In genomic region chr9:93452710-93453046, GRCh38 we compare ENCODE assay signal across 8 cellular contexts. TPM values are rescaled to one million over a fixed set of nuclear protein-coding genes. Genes with fewer than 3 reads are reported as not detected.
A peak's percentile ranks its signal among the peaks of the same experiment; 100 is the strongest.
DNase-seq lines count a peak whose midpoint lies in the region; ATAC-seq lines count a peak whose summit lies in the region.

No MANE protein-coding gene starts in this region.

- peak; percentile 47 for DNase-seq in Ammon's horn (ENCODE audit: low spot score)
- no peak for DNase-seq in right cardiac atrium
- DNase-seq in foreskin melanocyte: no peak

- H3K27me3 Mint-ChIP-seq in activated naive CD4-positive, alpha-beta T cell treated with anti-CD3 and anti-CD28 coated beads, Interleukin-2, amount 50 U/mL, for 24 hours: no peaks in the 10 kb centered on the region

- H3K4me3 ChIP-seq in HUES48 (ENCODE audit: low read depth, low read length): peak overlapping the region; percentile 86
- peak overlapping the region; percentile 86 for H3K4me3 ChIP-seq in right cardiac atrium (ENCODE audit: low read length)
- H3K4me3 ChIP-seq in skeletal muscle satellite cell (ENCODE audit: low read length): peak overlapping the region; percentile 99

- peaks cover 19% of the 10 kb centered on the region for H3K36me3 ChIP-seq in HUES48 (ENCODE audit: control insufficient read depth, insufficient read depth, low read length)
- peaks cover 21% of the 10 kb centered on the region for H3K36me3 ChIP-seq in skeletal muscle satellite cell (ENCODE audit: insufficient read depth, low read length)

- intact Hi-C loops in right cardiac atrium (cut with DNase I): loop anchor here (5.0 to 10.0 kb wide), 4 partner anchors 72 to 358 kb away; partner anchors contain the start of gene CARD19 (in 1 of the 4)

- H3K9me3 Mint-ChIP-seq in activated naive CD4-positive, alpha-beta T cell treated with anti-CD3 and anti-CD28 coated beads, Interleukin-2, amount 50 U/mL, for 24 hours: no peaks in the 10 kb centered on the region

- H3K4me1 ChIP-seq in HUES48 (ENCODE audit: control insufficient read depth, insufficient read depth, low read length) (peaks cover 17% of the 10 kb centered on the region), right cardiac atrium (ENCODE audit: control insufficient read depth, insufficient read depth, low read length) (no peaks in the 10 kb centered on the region), skeletal muscle satellite cell (ENCODE audit: control insufficient read depth, insufficient read depth, low read length) (peaks cover 29% of the 10 kb centered on the region)

- peak overlapping the region; percentile 76; the same call in 1 of the 2 replicates for H3K9ac ChIP-seq in HUES48 (ENCODE audit: low read depth, low read length)
- H3K9ac ChIP-seq in skeletal muscle satellite cell (ENCODE audit: low read depth, low read length): peak overlapping the region; percentile 94

- peak overlapping the region; percentile 92 for H3K4me3 Mint-ChIP-seq in activated naive CD4-positive, alpha-beta T cell treated with anti-CD3 and anti-CD28 coated beads, Interleukin-2, amount 50 U/mL, for 24 hours

- peaks cover 58% of the 10 kb centered on the region for H3K4me1 Mint-ChIP-seq in activated naive CD4-positive, alpha-beta T cell treated with anti-CD3 and anti-CD28 coated beads, Interleukin-2, amount 50 U/mL, for 24 hours

- H3K4me2 ChIP-seq in skeletal muscle satellite cell (ENCODE audit: low read length): peak overlapping the region; percentile 91

- under 1% methylated on average over 10 of the region's 10 CpGs for WGBS in right cardiac atrium

- peaks cover 9% of the 10 kb centered on the region for H3K36me3 Mint-ChIP-seq in activated naive CD4-positive, alpha-beta T cell treated with anti-CD3 and anti-CD28 coated beads, Interleukin-2, amount 50 U/mL, for 24 hours

- peak overlapping the region; percentile 87 for H3K27ac Mint-ChIP-seq in activated naive CD4-positive, alpha-beta T cell treated with anti-CD3 and anti-CD28 coated beads, Interleukin-2, amount 50 U/mL, for 24 hours

- H3K9me3 ChIP-seq in HUES48 (ENCODE audit: control insufficient read depth, insufficient read depth, low read length) (no peaks in the 10 kb centered on the region), right cardiac atrium (ENCODE audit: control insufficient read depth, low read length) (no peaks in the 10 kb centered on the region), skeletal muscle satellite cell (replicated peaks; ENCODE audit: low read length) (no peaks in the 10 kb centered on the region)

- H3K27ac ChIP-seq in HUES48 (ENCODE audit: low read depth, low read length) (peak overlapping the region; percentile 86), right cardiac atrium (ENCODE audit: low read length) (peak overlapping the region; percentile 97)

- ATAC-seq in right cardiac atrium: peak; percentile 14 to 48
- no peak for ATAC-seq in GM21528 (IDR thresholded peaks at IDR 0.05; ENCODE audit: low FRiP score, unreplicated experiment)
- ATAC-seq in HG02884 (IDR thresholded peaks at IDR 0.05; ENCODE audit: unreplicated experiment): no peak

- H3K27me3 ChIP-seq in HUES48 (ENCODE audit: control insufficient read depth, insufficient read depth, low read length) (no peaks in the 10 kb centered on the region), right cardiac atrium (ENCODE audit: control insufficient read depth, insufficient read depth) (no peaks in the 10 kb centered on the region), skeletal muscle satellite cell (ENCODE audit: control insufficient read depth, insufficient read depth, low read length) (no peaks in the 10 kb centered on the region)

RNA-seq across cellular contexts. Expression of gene FAM120AOS, which starts 0.7 kb away (rescaled TPM):
- total RNA-seq in right cardiac atrium: 10 to 100 TPM; 38.2 to 45.6 (median 41.2) TPM
- 39.8 TPM for polyA plus RNA-seq in right cardiac atrium
- total RNA-seq in skeletal muscle satellite cell (2012; rRNA removed): 42.4 and 46.1 TPM in 2 replicates

RNA-seq across cellular contexts. Expression of gene FAM120A, which starts 1.2 kb away (rescaled TPM):
- total RNA-seq in right cardiac atrium: 100 to 1,000 TPM in 1 of 4 donors, 10 to 100 TPM in 3; 77.8 to 111 (median 90.2) TPM
- 42.3 TPM for polyA plus RNA-seq in right cardiac atrium
- 126 and 139 TPM in 2 replicates for total RNA-seq in skeletal muscle satellite cell (2012; rRNA removed)

Comparison
In these comparisons a context has a peak if more than half of its experiments do, and no peak if none do; other contexts are left out.
1. ATAC-seq: peak in right cardiac atrium (2 of 2); none in GM21528 (single experiment) and HG02884 (single experiment).
2. Peak in every context shown above with its lines, with median percentiles within 50 percentile points of each other: H3K4me3 ChIP-seq.